17 cellular contexts compared by ENCODE assay signal in genomic region chr7:102253076-102253972, GRCh38.
"Had no signal": no experiment of that assay in that cellular context is flagged by ENCODE, and none has a peak within 500 bp of the region (broad histone marks: within the 10 kb centered on the region; RNA-seq: fewer than 3 reads in every experiment).

No MANE protein-coding gene starts in this region.

- H3K4me1 ChIP-seq: foreskin keratinocyte, lower lobe of right lung, transverse colon had no signal

- H3K27ac Mint-ChIP-seq: activated T-helper 1 cell treated with anti-CD3 and anti-CD28 coated beads, Interleukin-12 subunit alpha, Interleukin-12 subunit beta, Interleukin-2, Interleukin-4 antibody, amounts not matched to agents 30 ng/mL and 10 ng/mL and 1 ng/mL, durations not matched to agents 14 hours and 24 hours and 36 hours; dendritic cell treated with granulocyte-macrophage colony-stimulating factor and Interleukin-4, amounts not matched to agents 40 ng/mL and 50 ng/mL, for 4 days had no signal

- DNase-seq: activated CD4-positive, alpha-beta T cell treated with anti-CD3 and anti-CD28 coated beads, Interleukin-2, amount 50 U/mL, for 1 hour; activated CD4-positive, CD25-positive, alpha-beta regulatory T cell; activated CD8-positive, alpha-beta memory T cell treated with anti-CD3 and anti-CD28 coated beads for 24 hours; anterior cingulate cortex; cerebellar nuclear complex; effector memory CD8-positive, alpha-beta T cell; foreskin keratinocyte; lower lobe of right lung; retina; stimulated activated CD4-positive, alpha-beta T cell treated with anti-CD3 and anti-CD28 coated beads, Interleukin-15, amount 100 ng/mL, for 24 hours; stimulated activated CD4-positive, alpha-beta T cell treated with anti-CD3 and anti-CD28 coated beads, Interleukin-4, amount 100 ng/mL, for 24 hours; stimulated activated naive CD4-positive, alpha-beta T cell treated with Interleukin-2 at 50 U/mL for 16 hours; T-helper 2 cell; transverse colon had no signal

- H3K9me3 Mint-ChIP-seq: activated T-helper 1 cell treated with anti-CD3 and anti-CD28 coated beads, Interleukin-12 subunit alpha, Interleukin-12 subunit beta, Interleukin-2, Interleukin-4 antibody, amounts not matched to agents 30 ng/mL and 10 ng/mL and 1 ng/mL, durations not matched to agents 14 hours and 24 hours and 36 hours; dendritic cell treated with granulocyte-macrophage colony-stimulating factor and Interleukin-4, amounts not matched to agents 40 ng/mL and 50 ng/mL, for 4 days; effector memory CD8-positive, alpha-beta T cell had no signal

- H3K9me3 ChIP-seq: lower lobe of right lung, transverse colon had no signal

- H3K4me3 Mint-ChIP-seq: activated T-helper 1 cell treated with anti-CD3 and anti-CD28 coated beads, Interleukin-12 subunit alpha, Interleukin-12 subunit beta, Interleukin-2, Interleukin-4 antibody, amounts not matched to agents 30 ng/mL and 10 ng/mL and 1 ng/mL, durations not matched to agents 14 hours and 24 hours and 36 hours; dendritic cell treated with granulocyte-macrophage colony-stimulating factor and Interleukin-4, amounts not matched to agents 40 ng/mL and 50 ng/mL, for 4 days; effector memory CD8-positive, alpha-beta T cell had no signal

- H3K27me3 Mint-ChIP-seq: dendritic cell treated with granulocyte-macrophage colony-stimulating factor and Interleukin-4, amounts not matched to agents 40 ng/mL and 50 ng/mL, for 4 days; effector memory CD8-positive, alpha-beta T cell had no signal

- H3K4me3 ChIP-seq: lower lobe of right lung, skin epidermis, transverse colon had no signal

- H3K27me3 ChIP-seq: foreskin keratinocyte, transverse colon had no signal

- ATAC-seq: effector memory CD8-positive, alpha-beta T cell; foreskin keratinocyte; lower lobe of right lung had no signal

- H3K27ac ChIP-seq: foreskin keratinocyte, lower lobe of right lung, skin epidermis, transverse colon had no signal
